ENCODE assay signal across 10 cellular contexts in the genomic region with DNA sequence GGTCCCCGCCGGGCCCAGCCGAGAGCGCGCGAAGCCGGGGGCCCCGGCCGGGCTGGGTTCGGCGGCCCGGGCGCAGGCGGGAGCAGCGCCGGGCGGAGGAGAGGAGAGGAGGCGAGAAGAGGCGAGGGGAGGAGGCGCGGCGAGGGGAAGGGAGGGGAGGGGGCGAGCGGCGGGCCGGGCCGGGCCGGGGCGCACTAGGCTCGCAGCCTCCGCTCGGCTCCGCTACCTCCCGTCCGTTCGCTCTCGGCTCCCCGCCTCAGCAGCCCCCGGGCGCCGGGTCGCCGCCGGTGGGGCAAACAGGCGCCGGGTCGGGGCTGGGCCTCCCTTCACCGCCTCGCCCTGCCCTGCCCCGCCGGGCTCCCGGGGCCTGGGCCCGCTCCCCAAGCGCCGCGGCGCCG. TPM values are rescaled to one million over a fixed set of nuclear protein-coding genes. Genes with fewer than 3 reads are reported as not detected.
DNase-seq lines count a peak whose midpoint lies in the region; ATAC-seq, FAIRE-seq and TF ChIP-seq lines count a peak whose summit lies in the region.
"Had no signal": no experiment of that assay in that cellular context is flagged by ENCODE, and none has a peak within 500 bp of the region (broad histone marks: within the 10 kb centered on the region; RNA-seq: fewer than 3 reads in every experiment).

No MANE protein-coding gene starts in this region.

- peak overlapping the region; percentile 45; the same call in 1 of the 2 replicates for H3K4me2 ChIP-seq in HepG2 (ENCODE audit: low read depth, low read length)

- CTCF ChIA-PET in HepG2 (lab: Yijun Ruan, JAX; ENCODE audit: low intra/inter-chr PET ratio, low total read pairs) = no interaction called here

- H3K27me3 ChIP-seq in HepG2 (ENCODE audit: control insufficient read depth in 1 of 2, insufficient read depth in 2 of 2, low read length in 2 of 2) (peaks cover 8 to 47% of the 10 kb centered on the region in 2 experiments; a peak in 4 of 5 replicates), thyroid gland (peaks cover 7% of the 10 kb centered on the region)

- ATAC-seq in HepG2 (peak; percentile 47), HG02763 (IDR thresholded peaks at IDR 0.05; ENCODE audit: unreplicated experiment) (no peak)

- TF ChIP-seq POLR2A in HepG2 (IDR thresholded peaks at IDR 0.05; ENCODE audit: insufficient read depth in 1 of 2, low read depth in 2 of 2, low read length in 2 of 2) (no peak), thyroid gland (IDR thresholded peaks at IDR 0.05) (no peak)

- intact Hi-C loops in HepG2 (cut with micrococcal nuclease; ENCODE audit: unreplicated experiment) = no loop called here
- intact Hi-C loops in thyroid gland (cut with DNase I) = no loop called here

- DNase-seq in NCI-H1417 (lab: John Stamatoyannopoulos, UW) = peak in 2 of 3 experiments; percentile 34 to 48
- DNase-seq in NCI-H1417 treated with DMSO at 0.1 percent for 48 hours (lab: John Stamatoyannopoulos, UW) = no peak
- DNase-seq in coronary artery (ENCODE audit: low spot score) = no peak
- DNase-seq in HepG2 (ENCODE audit: low spot score) = no peak
- peak; percentile 11 to 19 for DNase-seq in thyroid gland
- DNase-seq in NK-92 treated with Interleukin-12 subunit alpha and Interleukin-12 subunit beta, amount 100 ng/mL, for 24 hours (lab: John Stamatoyannopoulos, UW) = no peak
- DNase-seq in NCI-H2107 (lab: John Stamatoyannopoulos, UW) = no peak
- DNase-seq: occipital lobe had no signal

- in situ Hi-C loops in HepG2 (cut with HindIII; ENCODE audit: extremely low pct_ligation_motif_present, low pct_unique_long_range_greater_than_20kb) = no loop called here

- H3K4me3 ChIP-seq in coronary artery (peak overlapping the region; percentile 92), HepG2 (replicated peaks in 1 of 3; ENCODE audit: insufficient read depth in 1 of 3, low read depth in 2 of 3, low read length in 3 of 3) (peak overlapping the region in 2 of 3 experiments; percentile 34 to 50; a peak in 3 of 6 replicates), thyroid gland (replicated peaks in 1 of 3) (peak overlapping the region in 2 of 3 donors; percentile 14 to 44)

- POLR2A ChIA-PET in HepG2 (lab: Yijun Ruan, JAX) = no interaction called here

- H3K9ac ChIP-seq in HepG2 (ENCODE audit: insufficient read depth, low read depth, low read length) = no peak overlapping the region

- TF ChIP-seq CTCF in coronary artery (IDR thresholded peaks at IDR 0.05) (no peak), HepG2 (CRISPR knock-in tag; IDR thresholded peaks at IDR 0.05) (no peak), thyroid gland (IDR thresholded peaks at IDR 0.05) (no peak)

- no TSS peak for BruUV-seq in HepG2 (replicated peaks; lab: Mats Ljungman, UMichigan)

- H3K36me3 ChIP-seq in HepG2 (replicated peaks in 1 of 2; ENCODE audit: control insufficient read depth in 1 of 2, insufficient read depth in 2 of 2, low read length in 2 of 2) (no peaks in the 10 kb centered on the region), thyroid gland (no peaks in the 10 kb centered on the region)

- no peak for TF ChIP-seq EP300 in HepG2 (IDR thresholded peaks at IDR 0.05; ENCODE audit: low read depth in 2 of 2, low read length in 2 of 2)
- TF ChIP-seq EP300 in HepG2 (CRISPR knock-in tag; IDR thresholded peaks at IDR 0.05; ENCODE audit: borderline replicate concordance) = no peak

- H3K9me3 ChIP-seq in HepG2 (ENCODE audit: low read length) (no peaks in the 10 kb centered on the region), thyroid gland (no peaks in the 10 kb centered on the region)

- no peak for TF ChIP-seq RAD21 in HepG2 (CRISPR knock-in tag; IDR thresholded peaks at IDR 0.05)

- H3K79me2 ChIP-seq in HepG2 (ENCODE audit: insufficient read depth, low read length) = no peaks in the 10 kb centered on the region

- H3K4me1 ChIP-seq in HepG2 (ENCODE audit: insufficient read depth, low read length) (no peaks in the 10 kb centered on the region), thyroid gland (peaks cover 9 to 12% of the 10 kb centered on the region in 2 donors)

- no peaks in the 10 kb centered on the region for H4K20me1 ChIP-seq in HepG2 (ENCODE audit: insufficient read depth, low read length)

- FAIRE-seq in HepG2 (lab: Jason Lieb, UNC) = no peak
- FAIRE-seq: A204.1 had no signal

- H3K27ac ChIP-seq in coronary artery (peak overlapping the region in 1 of 2 donors; percentile 77), HepG2 (ENCODE audit: extremely low read length, insufficient read depth, low read length) (no peak overlapping the region), thyroid gland (no peak overlapping the region)

- no peak overlapping the region for H2AFZ ChIP-seq in HepG2 (ENCODE audit: low read length)

- WGBS in HepG2 (ENCODE audit: low lambda C conversion rate) = 8% methylated on average over 7 of the region's 58 CpGs
- 0% methylated on average over 4 of the region's 58 CpGs; no CpG with 5 or more reads in 1 of the 2 donors for WGBS in thyroid gland, 2 donors

TF ChIP-seq in HepG2, 621 proteins besides CTCF, POLR2A, EP300 and RAD21:
- TF ChIP-seq, protein P1, sequence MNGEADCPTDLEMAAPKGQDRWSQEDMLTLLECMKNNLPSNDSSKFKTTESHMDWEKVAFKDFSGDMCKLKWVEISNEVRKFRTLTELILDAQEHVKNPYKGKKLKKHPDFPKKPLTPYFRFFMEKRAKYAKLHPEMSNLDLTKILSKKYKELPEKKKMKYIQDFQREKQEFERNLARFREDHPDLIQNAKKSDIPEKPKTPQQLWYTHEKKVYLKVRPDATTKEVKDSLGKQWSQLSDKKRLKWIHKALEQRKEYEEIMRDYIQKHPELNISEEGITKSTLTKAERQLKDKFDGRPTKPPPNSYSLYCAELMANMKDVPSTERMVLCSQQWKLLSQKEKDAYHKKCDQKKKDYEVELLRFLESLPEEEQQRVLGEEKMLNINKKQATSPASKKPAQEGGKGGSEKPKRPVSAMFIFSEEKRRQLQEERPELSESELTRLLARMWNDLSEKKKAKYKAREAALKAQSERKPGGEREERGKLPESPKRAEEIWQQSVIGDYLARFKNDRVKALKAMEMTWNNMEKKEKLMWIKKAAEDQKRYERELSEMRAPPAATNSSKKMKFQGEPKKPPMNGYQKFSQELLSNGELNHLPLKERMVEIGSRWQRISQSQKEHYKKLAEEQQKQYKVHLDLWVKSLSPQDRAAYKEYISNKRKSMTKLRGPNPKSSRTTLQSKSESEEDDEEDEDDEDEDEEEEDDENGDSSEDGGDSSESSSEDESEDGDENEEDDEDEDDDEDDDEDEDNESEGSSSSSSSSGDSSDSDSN (CRISPR knock-in tag; IDR thresholded peaks at IDR 0.05) = peak; percentile 17; the same call in 1 of the 2 replicates
- no peak for TF ChIP-seq PRMT3 (CRISPR knock-in tag; IDR thresholded peaks at IDR 0.05; ENCODE audit: borderline replicate concordance, low read depth)

RNA-seq across cellular contexts. Expression of a gene that starts 0.3 kb away (rescaled TPM):
- total RNA-seq in HepG2 (2016; rRNA removed; fragmentation: Illumina TruSeq; extraction: Trizol) (not detected in 2 replicates), thyroid gland (1 to 10 TPM in 3 of 4 donors, under 1 TPM in 1; 0.83 to 2.5 (median 2.0) TPM)
- total RNA-seq in HepG2 (2016; cell fraction: cytosol; rRNA removed; fragmentation: Illumina TruSeq; extraction: Trizol; ENCODE audit: low read depth) = not detected in 2 replicates
- total RNA-seq in HepG2 (2016; cell fraction: insoluble cytoplasmic fraction; rRNA removed; fragmentation: Illumina TruSeq; extraction: Trizol) = not detected in 2 replicates
- total RNA-seq in HepG2 (2016; cell fraction: membrane; rRNA removed; fragmentation: Illumina TruSeq; extraction: Trizol) = not detected in 2 replicates
- not detected in 2 replicates for total RNA-seq in HepG2 (2016; cell fraction: nucleus; rRNA removed; fragmentation: Illumina TruSeq; extraction: Trizol)
- not detected in 2 replicates for polyA plus RNA-seq in HepG2 (2011; rRNA removed)
- not detected in 2 replicates for polyA plus RNA-seq in HepG2 (2011; cell fraction: cytosol; rRNA removed)
- not detected in 2 replicates for polyA plus RNA-seq in HepG2 (2011; cell fraction: nucleus; rRNA removed)
- not detected in 2 replicates for polyA plus RNA-seq in HepG2 (2012)
- not detected in 2 replicates for polyA plus RNA-seq in HepG2 (2016; cell fraction: cytosol; fragmentation: Illumina TruSeq; extraction: Trizol; ENCODE audit: low read depth)
- polyA plus RNA-seq in HepG2 (2016; cell fraction: insoluble cytoplasmic fraction; fragmentation: Illumina TruSeq; extraction: Trizol; ENCODE audit: low read depth) = not detected in 2 replicates
- not detected in 2 replicates for polyA plus RNA-seq in HepG2 (2016; cell fraction: membrane; fragmentation: Illumina TruSeq; extraction: Trizol; ENCODE audit: low read depth)
- polyA plus RNA-seq in HepG2 (2016; cell fraction: nucleus; fragmentation: Illumina TruSeq; extraction: Trizol; ENCODE audit: insufficient read depth, low read depth) = not detected in 2 replicates
- not detected in 2 replicates for polyA minus RNA-seq in HepG2 (2011; rRNA and poly(A)+ RNA removed; ENCODE audit: low replicate concordance)
- not detected in 2 replicates for polyA minus RNA-seq in HepG2 (2011; cell fraction: cytosol; rRNA and poly(A)+ RNA removed)
- polyA minus RNA-seq in HepG2 (2011; cell fraction: nucleus; rRNA and poly(A)+ RNA removed) = not detected in 2 replicates

Comparison
In these comparisons a context has a peak if more than half of its experiments do, and no peak if none do; other contexts are left out.
1. DNase-seq: peak in NCI-H1417 (2 of 3) and thyroid gland (2 of 2); none in NCI-H1417 treated with DMSO at 0.1 percent for 48 hours (single experiment), coronary artery (single experiment), HepG2 (single experiment), NK-92 treated with Interleukin-12 subunit alpha and Interleukin-12 subunit beta, amount 100 ng/mL, for 24 hours (single experiment) and NCI-H2107 (single experiment).
2. H3K4me3 ChIP-seq: peak in every context shown above with its lines; median percentile 92 in coronary artery; 42 in HepG2; 29 in thyroid gland.